Comparison of ENCODE assay signal across 14 cellular contexts in genomic region chr7:48244902-48245301, GRCh38.
A peak's percentile ranks its signal among the peaks of the same experiment; 100 is the strongest.
DNase-seq lines count a peak whose midpoint lies in the region; ATAC-seq and TF ChIP-seq lines count a peak whose summit lies in the region.
"Had no signal": no experiment of that assay in that cellular context is flagged by ENCODE, and none has a peak within 500 bp of the region (broad histone marks: within the 10 kb centered on the region; RNA-seq: fewer than 3 reads in every experiment).

No MANE protein-coding gene starts in this region.

- H3K4me1 Mint-ChIP-seq in activated naive CD4-positive, alpha-beta T cell treated with anti-CD3 and anti-CD28 coated beads, Interleukin-2, amount 10 ng/mL, durations not matched to agents 7 days and 5 days: no peaks in the 10 kb centered on the region
- H3K4me1 Mint-ChIP-seq in endothelial cell (ENCODE audit: unreplicated experiment): peaks cover 2% of the 10 kb centered on the region
- H3K4me1 Mint-ChIP-seq: memory B cell had no signal

- H3K27me3 Mint-ChIP-seq in activated naive CD4-positive, alpha-beta T cell treated with anti-CD3 and anti-CD28 coated beads, Interleukin-2, amount 10 ng/mL, durations not matched to agents 7 days and 5 days: peaks cover 7% of the 10 kb centered on the region
- peaks cover 4% of the 10 kb centered on the region for H3K27me3 Mint-ChIP-seq in endothelial cell (ENCODE audit: unreplicated experiment)

- no peaks in the 10 kb centered on the region for H3K27me3 ChIP-seq in SJSA1 (replicated peaks)

- H3K4me3 ChIP-seq in SJSA1: no peak overlapping the region

- no peaks in the 10 kb centered on the region for H3K36me3 Mint-ChIP-seq in activated naive CD4-positive, alpha-beta T cell treated with anti-CD3 and anti-CD28 coated beads, Interleukin-2, amount 10 ng/mL, durations not matched to agents 7 days and 5 days
- H3K36me3 Mint-ChIP-seq in endothelial cell (ENCODE audit: low read depth, unreplicated experiment): no peaks in the 10 kb centered on the region
- H3K36me3 Mint-ChIP-seq: CD14-positive monocyte, memory B cell had no signal

- CTCF ChIA-PET in activated naive CD4-positive, alpha-beta T cell treated with anti-CD3 and anti-CD28 coated beads, Interleukin-2, amount 10 ng/mL, durations not matched to agents 7 days and 5 days (lab: Charles Lee): no interaction called here

- DNase-seq in GDM1 (lab: John Stamatoyannopoulos, UW) (peak; percentile 69), SJSA1 (ENCODE audit: low read depth in 1 of 2, low spot score in 2 of 2) (peak; percentile 57 to 75), foreskin melanocyte (peak; percentile 99), putamen (ENCODE audit: low spot score) (peak; percentile 21), GM13976 (ENCODE audit: low spot score) (no peak), endothelial cell (ENCODE audit: low spot score) (no peak)
- DNase-seq in activated naive CD4-positive, alpha-beta T cell treated with anti-CD3 and anti-CD28 coated beads, Interleukin-2, amount 10 ng/mL, durations not matched to agents 7 days and 5 days: no peak
- DNase-seq: effector memory CD8-positive, alpha-beta T cell; SHP77 treated with DMSO at 0.1 percent for 48 hours; WERI-Rb-1 had no signal

- H3K9me3 ChIP-seq in SJSA1 (replicated peaks): no peaks in the 10 kb centered on the region

- H3K4me1 ChIP-seq in SJSA1 (replicated peaks): peaks cover 25% of the 10 kb centered on the region

- no peak overlapping the region for H3K4me3 Mint-ChIP-seq in activated naive CD4-positive, alpha-beta T cell treated with anti-CD3 and anti-CD28 coated beads, Interleukin-2, amount 10 ng/mL, durations not matched to agents 7 days and 5 days
- no peak overlapping the region for H3K4me3 Mint-ChIP-seq in endothelial cell (ENCODE audit: unreplicated experiment)
- H3K4me3 Mint-ChIP-seq: effector memory CD8-positive, alpha-beta T cell; memory B cell had no signal

- no peaks in the 10 kb centered on the region for H3K36me3 ChIP-seq in SJSA1
- H3K36me3 ChIP-seq: WERI-Rb-1 had no signal

- no peaks in the 10 kb centered on the region for H3K9me3 Mint-ChIP-seq in activated naive CD4-positive, alpha-beta T cell treated with anti-CD3 and anti-CD28 coated beads, Interleukin-2, amount 10 ng/mL, durations not matched to agents 7 days and 5 days
- no peaks in the 10 kb centered on the region for H3K9me3 Mint-ChIP-seq in endothelial cell (ENCODE audit: unreplicated experiment)
- H3K9me3 Mint-ChIP-seq: effector memory CD8-positive, alpha-beta T cell; memory B cell had no signal

- TF ChIP-seq CTCF in GM13976 (IDR thresholded peaks at IDR 0.05; ENCODE audit: borderline replicate concordance, control extremely low read depth, extremely low read depth, insufficient read depth, missing control alignments): no peak
- no peak for TF ChIP-seq CTCF in endothelial cell (IDR thresholded peaks at IDR 0.05; ENCODE audit: unreplicated experiment)

- no peak overlapping the region for H3K27ac Mint-ChIP-seq in activated naive CD4-positive, alpha-beta T cell treated with anti-CD3 and anti-CD28 coated beads, Interleukin-2, amount 10 ng/mL, durations not matched to agents 7 days and 5 days
- H3K27ac Mint-ChIP-seq in endothelial cell (ENCODE audit: unreplicated experiment): no peak overlapping the region
- H3K27ac Mint-ChIP-seq: effector memory CD8-positive, alpha-beta T cell; memory B cell; progenitor cell of endocrine pancreas had no signal

- ATAC-seq in GM21390 (IDR thresholded peaks at IDR 0.05; ENCODE audit: unreplicated experiment): no peak
- ATAC-seq: effector memory CD8-positive, alpha-beta T cell had no signal

- in situ Hi-C loops in GM13976 (cut with MboI; ENCODE audit: low sequenced_read_pairs, unreplicated experiment): no loop called here

- H3K27ac ChIP-seq in SJSA1: no peak overlapping the region
- H3K27ac ChIP-seq: WERI-Rb-1 had no signal

Comparison
In these comparisons a context has a peak if more than half of its experiments do, and no peak if none do; other contexts are left out.
1. DNase-seq: peak in GDM1 (single experiment), SJSA1 (2 of 2), foreskin melanocyte (single experiment) and putamen (single experiment); none in GM13976 (single experiment), activated naive CD4-positive, alpha-beta T cell treated with anti-CD3 and anti-CD28 coated beads, Interleukin-2, amount 10 ng/mL, durations not matched to agents 7 days and 5 days (single experiment) and endothelial cell (single experiment).